Comparison of ENCODE assay signal across 8 cellular contexts in the genomic region with DNA sequence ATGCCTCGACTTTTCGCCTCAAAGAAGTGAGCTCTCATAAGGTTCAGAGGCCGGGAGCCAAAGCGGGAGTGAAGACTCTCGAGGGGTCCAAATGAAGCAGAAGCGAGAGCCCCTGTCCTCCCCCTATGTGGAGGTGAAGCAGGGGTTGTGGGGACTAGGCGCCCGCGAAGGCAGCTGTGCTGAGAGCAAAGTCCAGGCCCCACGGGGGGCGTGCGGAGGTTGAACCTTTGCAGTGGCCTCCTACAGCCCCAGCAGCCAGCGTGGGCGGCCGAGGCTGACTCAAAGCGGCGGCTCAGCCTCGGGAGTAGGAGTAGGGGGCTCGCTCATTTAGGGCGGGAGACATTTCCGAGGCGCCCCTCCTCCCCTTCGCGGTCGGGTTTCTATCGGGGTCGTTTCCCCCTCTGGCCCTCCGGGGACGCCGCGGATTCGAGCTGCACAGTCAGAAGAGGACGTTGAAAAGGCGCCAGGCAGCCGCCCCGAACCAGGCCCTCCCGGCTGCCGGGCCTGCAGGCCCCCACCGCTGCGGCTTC. TPM values are rescaled to one million over a fixed set of nuclear protein-coding genes. Genes with fewer than 3 reads are reported as not detected.
A peak's percentile ranks its signal among the peaks of the same experiment; 100 is the strongest.
DNase-seq lines count a peak whose midpoint lies in the region; ATAC-seq, FAIRE-seq and TF ChIP-seq lines count a peak whose summit lies in the region.

No MANE protein-coding gene starts in this region.

- peak overlapping the region; percentile 55 for H3K18ac ChIP-seq in mesendoderm (ENCODE audit: low read length)

- no peak for FAIRE-seq in bronchial epithelial cell (lab: Jason Lieb, UNC)

- no peak overlapping the region for H2BK5ac ChIP-seq in mesendoderm (ENCODE audit: low read length)

- no peak overlapping the region for H2BK120ac ChIP-seq in mesendoderm (ENCODE audit: low read depth, low read length)

- peaks cover 9% of the 10 kb centered on the region for H3K4me1 ChIP-seq in mesendoderm (ENCODE audit: control insufficient read depth, low read depth, low read length)

- peak overlapping the region; percentile 83 for H3K9ac ChIP-seq in mesendoderm (ENCODE audit: low read length)

- DNase-seq in DMS153 treated with DMSO at 0.1 percent for 48 hours (lab: John Stamatoyannopoulos, UW; ENCODE audit: unreplicated experiment) (peak; percentile 24), DMS153 (lab: John Stamatoyannopoulos, UW) (no peak), NCI-H748 (lab: John Stamatoyannopoulos, UW; ENCODE audit: unreplicated experiment) (peak; percentile 71), bronchial epithelial cell (ENCODE audit: low read depth) (peak; percentile 26), mesendoderm (peak; percentile 47), NK-92 (lab: John Stamatoyannopoulos, UW; ENCODE audit: unreplicated experiment) (no peak)
- DNase-seq in stimulated activated naive CD4-positive, alpha-beta T cell treated with Interleukin-2 at 50 U/mL for 16 hours (lab: John Stamatoyannopoulos, UW), result peak; percentile 68

- peak overlapping the region; percentile 89 for H3K4ac ChIP-seq in mesendoderm (ENCODE audit: low read depth, low read length)

- peaks cover 3% of the 10 kb centered on the region for H3K79me1 ChIP-seq in mesendoderm (ENCODE audit: low read length)

- no peak overlapping the region for H4K5ac ChIP-seq in mesendoderm (ENCODE audit: low read length)

- no peak overlapping the region for H3K23ac ChIP-seq in mesendoderm (ENCODE audit: low read length)

- H4K8ac ChIP-seq in mesendoderm (ENCODE audit: low read depth, low read length), result no peak overlapping the region

- WGBS in mesendoderm (ENCODE audit: extremely low coverage, insufficient coverage, low lambda C conversion rate), result no CpG with 5 or more reads among the region's 40 CpGs

- H2BK15ac ChIP-seq in mesendoderm (replicated peaks; ENCODE audit: low read depth), result no peak overlapping the region

- H3K4me3 ChIP-seq in bronchial epithelial cell (ENCODE audit: low read depth, low read length) (peak overlapping the region; percentile 89), mesendoderm (ENCODE audit: low read length) (peak overlapping the region; percentile 44)

- no peak for TF ChIP-seq CTCF in bronchial epithelial cell (IDR thresholded peaks at IDR 0.05; ENCODE audit: insufficient read depth, low read length, severe bottlenecking)

- H3K56ac ChIP-seq in mesendoderm (ENCODE audit: low read length), result peak overlapping the region; percentile 87

- peak; percentile 19 for ATAC-seq in HG02610 (IDR thresholded peaks at IDR 0.05; ENCODE audit: unreplicated experiment)

- H2AK5ac ChIP-seq in mesendoderm (ENCODE audit: low read length), result no peak overlapping the region

- H3K79me2 ChIP-seq in mesendoderm (ENCODE audit: control insufficient read depth, insufficient read depth, low read length), result peaks cover 21% of the 10 kb centered on the region

- peak overlapping the region; percentile 35 for H3K4me2 ChIP-seq in mesendoderm (ENCODE audit: low read length)

- H3K36me3 ChIP-seq in bronchial epithelial cell (ENCODE audit: control insufficient read depth, insufficient read depth, low read length) (no peaks in the 10 kb centered on the region), mesendoderm (ENCODE audit: control insufficient read depth, insufficient read depth, low read length) (no peaks in the 10 kb centered on the region)

- H3K27me3 ChIP-seq in bronchial epithelial cell (ENCODE audit: control insufficient read depth, insufficient read depth, low read length) (no peaks in the 10 kb centered on the region), mesendoderm (ENCODE audit: insufficient read depth, low read length, poor library complexity) (no peaks in the 10 kb centered on the region)

- H3K27ac ChIP-seq in mesendoderm (ENCODE audit: low read depth, low read length), result peak overlapping the region; percentile 39

RNA-seq across cellular contexts. Expression of a gene that starts 0.5 kb away (rescaled TPM):
- 39.5 and 44.2 TPM in 2 replicates for total RNA-seq in bronchial epithelial cell
- polyA plus RNA-seq in mesendoderm (2013, experiment 1 of 2), result 46.8 TPM
- 50.0 TPM for polyA plus RNA-seq in mesendoderm (2013, experiment 2 of 2)

Comparison
In these comparisons a context has a peak if more than half of its experiments do, and no peak if none do; other contexts are left out.
1. DNase-seq: peak in DMS153 treated with DMSO at 0.1 percent for 48 hours (single experiment), NCI-H748 (single experiment), bronchial epithelial cell (single experiment), mesendoderm (single experiment) and stimulated activated naive CD4-positive, alpha-beta T cell treated with Interleukin-2 at 50 U/mL for 16 hours (single experiment); none in DMS153 (single experiment) and NK-92 (single experiment).